In the genomic region with DNA sequence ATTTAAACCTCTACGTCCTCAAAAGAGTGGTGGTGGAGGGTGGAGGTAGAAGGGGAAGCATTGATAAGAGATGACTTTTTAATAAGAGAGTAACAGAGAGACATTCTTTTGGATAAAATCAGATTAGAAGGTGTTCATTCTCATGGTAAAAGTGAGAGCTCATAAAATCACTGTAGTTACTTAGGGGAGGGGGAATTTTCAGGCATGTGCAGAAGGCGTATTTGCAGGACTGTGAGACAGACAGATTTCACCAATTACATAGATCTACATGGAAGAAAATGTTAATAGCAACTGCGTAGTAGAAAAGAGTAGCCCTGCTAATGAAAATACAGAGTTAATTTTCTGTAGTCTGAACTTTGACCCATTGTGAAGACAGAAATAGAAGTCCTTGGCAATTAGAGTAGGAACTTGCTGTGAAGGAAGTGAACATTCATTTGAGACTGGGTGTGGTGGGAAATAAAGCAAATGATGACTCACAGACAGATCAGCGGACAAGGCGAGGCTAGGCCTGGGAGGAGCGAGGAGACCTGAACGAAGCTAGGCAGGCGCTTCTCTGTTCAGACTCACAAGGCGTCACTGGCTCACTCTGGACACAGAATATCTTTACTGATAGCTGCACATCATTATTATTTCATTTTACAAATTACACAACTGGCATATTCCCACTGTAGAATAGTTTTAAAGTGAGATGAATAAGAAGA, we compare ENCODE assay signal across 7 cellular contexts. TPM values are rescaled to one million over a fixed set of nuclear protein-coding genes. Genes with fewer than 3 reads are reported as not detected.
DNase-seq lines count a peak whose midpoint lies in the region; ATAC-seq and TF ChIP-seq lines count a peak whose summit lies in the region.

No MANE protein-coding gene starts in this region.

- CTCF ChIA-PET in MCF 10A (lab: Yijun Ruan, JAX), result interaction anchor here (0.9 to 1.5 kb wide), 3 partner anchors 10 to 287 kb away, joined by 3 to 4 read pairs (median 3); no protein-coding TSS in a partner anchor

- H3K9me3 Mint-ChIP-seq in MCF 10A (ENCODE audit: unreplicated experiment), result no peaks in the 10 kb centered on the region

- H3K4me1 Mint-ChIP-seq in MCF 10A (ENCODE audit: insufficient read depth, unreplicated experiment), result peaks cover 32% of the 10 kb centered on the region

- H3K4me3 Mint-ChIP-seq in MCF 10A (ENCODE audit: unreplicated experiment), result peak overlapping the region; percentile 11

- H3K4me1 ChIP-seq in HAP-1 (peaks cover 20% of the 10 kb centered on the region), lower lobe of right lung (peaks cover 27% of the 10 kb centered on the region), upper lobe of right lung (peaks cover 26% of the 10 kb centered on the region)

- intact Hi-C loops in MCF 10A (cut with micrococcal nuclease), result loop anchor here (1.0 to 2.0 kb wide), 2 partner anchors 127 to 386 kb away; partner anchors contain the start of gene TMSB4X
- intact Hi-C loops in lower lobe of right lung (cut with DNase I), result no loop called here
- intact Hi-C loops in upper lobe of right lung (cut with DNase I), result no loop called here

- ATAC-seq in lower lobe of right lung, result peak; percentile 92 to 96
- peak; percentile 96 for ATAC-seq in upper lobe of right lung
- ATAC-seq in GM21619 (IDR thresholded peaks at IDR 0.05; ENCODE audit: unreplicated experiment), result no peak
- ATAC-seq in GM18907 (IDR thresholded peaks at IDR 0.05; ENCODE audit: unreplicated experiment), result no peak

- H3K27ac ChIP-seq in lower lobe of right lung (peak overlapping the region; percentile 62), upper lobe of right lung (peak overlapping the region; percentile 72)

- H3K36me3 ChIP-seq in HAP-1 (replicated peaks), result no peaks in the 10 kb centered on the region
- H3K36me3 ChIP-seq in lower lobe of right lung, result no peaks in the 10 kb centered on the region
- H3K36me3 ChIP-seq in upper lobe of right lung, result no peaks in the 10 kb centered on the region

- in situ Hi-C loops in HAP-1 (cut with MboI; ENCODE audit: low sequenced_read_pairs), result no loop called here

- no peaks in the 10 kb centered on the region for H3K9me3 ChIP-seq in HAP-1
- no peaks in the 10 kb centered on the region for H3K9me3 ChIP-seq in lower lobe of right lung
- no peaks in the 10 kb centered on the region for H3K9me3 ChIP-seq in upper lobe of right lung

- peak overlapping the region; percentile 81 for H3K27ac Mint-ChIP-seq in MCF 10A (ENCODE audit: low read depth, unreplicated experiment)

- H3K4me3 ChIP-seq in HAP-1 (no peak overlapping the region), lower lobe of right lung (no peak overlapping the region), upper lobe of right lung (no peak overlapping the region)

- TF ChIP-seq CTCF in MCF 10A (IDR thresholded peaks at IDR 0.05; ENCODE audit: unreplicated experiment) (no peak), lower lobe of right lung (IDR thresholded peaks at IDR 0.05) (no peak), upper lobe of right lung (IDR thresholded peaks at IDR 0.05) (no peak)

- H3K36me3 Mint-ChIP-seq in MCF 10A (ENCODE audit: insufficient read depth, unreplicated experiment), result no peaks in the 10 kb centered on the region

- peaks cover 11% of the 10 kb centered on the region for H3K27me3 Mint-ChIP-seq in MCF 10A (ENCODE audit: insufficient read depth, unreplicated experiment)

- POLR2A ChIA-PET in MCF 10A (lab: Yijun Ruan, JAX), result interaction anchor here (0.7 to 1.4 kb wide), 4 partner anchors 9 to 258 kb away, joined by 3 to 5 read pairs (median 4); no protein-coding TSS in a partner anchor

- peak; percentile 69 to 73 for DNase-seq in HAP-1 (ENCODE audit: low spot score in 2 of 2)
- peak; percentile 39 for DNase-seq in SIG-M5 (lab: John Stamatoyannopoulos, UW)
- DNase-seq in MCF 10A (ENCODE audit: unreplicated experiment), result peak; percentile 96
- peak; percentile 67 for DNase-seq in lower lobe of right lung
- peak; percentile 71 for DNase-seq in upper lobe of right lung

- H3K27me3 ChIP-seq in HAP-1 (ENCODE audit: low read depth), result no peaks in the 10 kb centered on the region
- no peaks in the 10 kb centered on the region for H3K27me3 ChIP-seq in lower lobe of right lung (ENCODE audit: low read depth)
- H3K27me3 ChIP-seq in upper lobe of right lung, result no peaks in the 10 kb centered on the region

- BruUV-seq in MCF 10A (replicated peaks; lab: Mats Ljungman, UMichigan), result no TSS peak

RNA-seq across cellular contexts. Expression of gene FAM9C, which starts 57.2 kb away (rescaled TPM):
- not detected in 2 replicates for total RNA-seq in MCF 10A (2022)
- not detected for total RNA-seq in lower lobe of right lung
- not detected for total RNA-seq in upper lobe of right lung

Comparison
In these comparisons a context has a peak if more than half of its experiments do, and no peak if none do; other contexts are left out.
1. DNase-seq: peak in every context shown above with its lines; median percentile 96 in MCF 10A; 71 in HAP-1; 71 in upper lobe of right lung; 67 in lower lobe of right lung; 39 in SIG-M5.
2. ATAC-seq: peak in lower lobe of right lung (2 of 2) and upper lobe of right lung (single experiment); none in GM21619 (single experiment) and GM18907 (single experiment).